In genomic region chr6:17224501-17224900, GRCh38 we compare ENCODE assay signal across 2 cellular contexts. TPM values are rescaled to one million over a fixed set of nuclear protein-coding genes. Genes with fewer than 3 reads are reported as not detected.
"Had no signal": no experiment of that assay in that cellular context is flagged by ENCODE, and none has a peak within 500 bp of the region (broad histone marks: within the 10 kb centered on the region; RNA-seq: fewer than 3 reads in every experiment).

No MANE protein-coding gene starts in this region.

RNA-seq across cellular contexts. Expression of gene RBM24, which starts 56.7 kb away (rescaled TPM):
- total RNA-seq: naive thymus-derived CD4-positive, alpha-beta T cell had no signal
- polyA plus RNA-seq: immature natural killer cell; naive thymus-derived CD4-positive, alpha-beta T cell had no signal
